In the genomic region with DNA sequence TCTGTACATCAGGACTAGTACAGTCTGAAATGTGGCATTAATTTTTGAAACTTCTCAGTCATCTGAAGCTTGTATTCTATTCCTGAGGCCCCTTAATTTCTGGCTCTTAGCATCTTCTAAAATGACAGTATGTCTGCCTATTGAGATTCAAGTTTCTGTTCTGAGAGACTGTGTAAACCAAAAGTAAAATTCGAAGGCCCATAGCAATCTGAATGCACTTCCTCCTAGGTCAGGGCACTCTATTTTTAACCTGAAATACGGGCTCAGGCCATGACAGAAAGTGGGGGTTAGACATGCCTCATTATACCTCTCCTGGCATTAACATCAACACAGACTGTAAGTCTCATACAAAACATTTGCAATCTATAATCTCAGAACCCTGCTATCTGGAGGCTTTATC, we compare ENCODE assay signal across 4 cellular contexts.
"Had no signal": no experiment of that assay in that cellular context is flagged by ENCODE, and none has a peak within 500 bp of the region (broad histone marks: within the 10 kb centered on the region; RNA-seq: fewer than 3 reads in every experiment).

No MANE protein-coding gene starts in this region.

- H3K4me2 ChIP-seq: GM23338 had no signal

- H3K4me3 Mint-ChIP-seq: GM23338, H9 had no signal

- H3K9me3 Mint-ChIP-seq: GM23338 had no signal

- H3K4me1 Mint-ChIP-seq: GM23338 had no signal

- DNase-seq: H9, HCEC 1CT, IMR-90 had no signal

- H2AFZ ChIP-seq: GM23338 had no signal

- H3K4me3 ChIP-seq: GM23338 had no signal

- H3K27ac Mint-ChIP-seq: GM23338, H9 had no signal

- ATAC-seq: GM23338 had no signal
